ENCODE assay signal across 23 cellular contexts in genomic region chr14:88234442-88234841, GRCh38.
"Had no signal": no experiment of that assay in that cellular context is flagged by ENCODE, and none has a peak within 500 bp of the region (broad histone marks: within the 10 kb centered on the region; RNA-seq: fewer than 3 reads in every experiment).

No MANE protein-coding gene starts in this region.

- H3K9me3 Mint-ChIP-seq: activated CD4-positive, alpha-beta memory T cell treated with anti-CD3 and anti-CD28 coated beads, Interleukin-2, amount 10 ng/mL, durations not matched to agents 7 days and 5 days; activated CD4-positive, alpha-beta T cell treated with anti-CD3 and anti-CD28 coated beads, Interleukin-2, amount 10 ng/mL, durations not matched to agents 7 days and 5 days; activated naive CD4-positive, alpha-beta T cell treated with anti-CD3 and anti-CD28 coated beads, Interleukin-2, amount 10 ng/mL, durations not matched to agents 7 days and 5 days; activated naive CD8-positive, alpha-beta T cell treated with anti-CD3 and anti-CD28 coated beads, Interleukin-2, amount 10 ng/mL, durations not matched to agents 7 days and 5 days; activated T-cell treated with anti-CD3 and anti-CD28 coated beads, Interleukin-2, amount 50 U/mL, for 24 hours; central memory CD8-positive, alpha-beta T cell had no signal

- H3K4me1 Mint-ChIP-seq: activated CD4-positive, alpha-beta memory T cell treated with anti-CD3 and anti-CD28 coated beads, Interleukin-2, amount 10 ng/mL, durations not matched to agents 7 days and 5 days; activated CD4-positive, alpha-beta T cell treated with anti-CD3 and anti-CD28 coated beads, Interleukin-2, amount 10 ng/mL, durations not matched to agents 7 days and 5 days; activated naive CD4-positive, alpha-beta T cell treated with anti-CD3 and anti-CD28 coated beads, Interleukin-2, amount 10 ng/mL, durations not matched to agents 7 days and 5 days; central memory CD8-positive, alpha-beta T cell had no signal

- DNase-seq: activated CD4-positive, alpha-beta memory T cell treated with anti-CD3 and anti-CD28 coated beads, Interleukin-2, amount 10 ng/mL, durations not matched to agents 7 days and 5 days; activated CD4-positive, alpha-beta T cell treated with anti-CD3 and anti-CD28 coated beads for 1 hour; activated CD4-positive, alpha-beta T cell treated with anti-CD3 and anti-CD28 coated beads for 4 hours; activated CD4-positive, alpha-beta T cell treated with anti-CD3 and anti-CD28 coated beads, Interleukin-2, amount 50 U/mL, for 4 hours; activated CD8-positive, alpha-beta memory T cell treated with anti-CD3 and anti-CD28 coated beads, Interleukin-2, amount 50 U/mL, for 48 hours; activated gamma-delta T cell; activated naive CD4-positive, alpha-beta T cell; activated naive CD4-positive, alpha-beta T cell treated with anti-CD3 and anti-CD28 coated beads, Interleukin-2, amount 10 ng/mL, durations not matched to agents 7 days and 5 days; activated naive CD8-positive, alpha-beta T cell treated with anti-CD3 and anti-CD28 coated beads, Interleukin-2, amount 10 ng/mL, durations not matched to agents 7 days and 5 days; activated T-cell treated with anti-CD3 and anti-CD28 coated beads for 4 hours; activated T-cell treated with anti-CD3 and anti-CD28 coated beads, Interleukin-2, amount 50 U/mL, for 24 hours; brain microvascular endothelial cell; dorsolateral prefrontal cortex; effector CD8-positive, alpha-beta T cell; foreskin fibroblast; head of caudate nucleus had no signal

- H3K27me3 ChIP-seq: brain microvascular endothelial cell, dorsolateral prefrontal cortex had no signal

- H3K4me3 ChIP-seq: coronary artery, dorsolateral prefrontal cortex had no signal

- H3K27ac Mint-ChIP-seq: activated CD4-positive, alpha-beta memory T cell treated with anti-CD3 and anti-CD28 coated beads, Interleukin-2, amount 10 ng/mL, durations not matched to agents 7 days and 5 days; activated CD4-positive, alpha-beta T cell treated with anti-CD3 and anti-CD28 coated beads, Interleukin-2, amount 10 ng/mL, durations not matched to agents 7 days and 5 days; activated naive CD4-positive, alpha-beta T cell treated with anti-CD3 and anti-CD28 coated beads, Interleukin-2, amount 10 ng/mL, durations not matched to agents 7 days and 5 days; activated naive CD4-positive, alpha-beta T cell treated with anti-CD3 and anti-CD28 coated beads, Interleukin-2, amount 50 U/mL, for 72 hours; activated naive CD8-positive, alpha-beta T cell treated with anti-CD3 and anti-CD28 coated beads, Interleukin-2, amount 10 ng/mL, durations not matched to agents 7 days and 5 days; activated T-cell treated with anti-CD3 and anti-CD28 coated beads, Interleukin-2, amount 50 U/mL, for 24 hours; activated T-cell treated with anti-CD3 and anti-CD28 coated beads, Interleukin-2, amount 50 U/mL, for 72 hours; dendritic cell treated with granulocyte-macrophage colony-stimulating factor and Interleukin-4, amounts not matched to agents 40 ng/mL and 50 ng/mL, for 4 days had no signal

- H3K27ac ChIP-seq: brain microvascular endothelial cell, coronary artery, dorsolateral prefrontal cortex had no signal

- H3K36me3 Mint-ChIP-seq: activated naive CD4-positive, alpha-beta T cell treated with anti-CD3 and anti-CD28 coated beads, Interleukin-2, amount 10 ng/mL, durations not matched to agents 7 days and 5 days; activated naive CD4-positive, alpha-beta T cell treated with anti-CD3 and anti-CD28 coated beads, Interleukin-2, amount 50 U/mL, for 72 hours; activated naive CD8-positive, alpha-beta T cell treated with anti-CD3 and anti-CD28 coated beads, Interleukin-2, amount 10 ng/mL, durations not matched to agents 7 days and 5 days had no signal

- H3K4me3 Mint-ChIP-seq: activated CD4-positive, alpha-beta memory T cell treated with anti-CD3 and anti-CD28 coated beads, Interleukin-2, amount 10 ng/mL, durations not matched to agents 7 days and 5 days; activated CD4-positive, alpha-beta T cell treated with anti-CD3 and anti-CD28 coated beads, Interleukin-2, amount 10 ng/mL, durations not matched to agents 7 days and 5 days; activated naive CD4-positive, alpha-beta T cell treated with anti-CD3 and anti-CD28 coated beads, Interleukin-2, amount 10 ng/mL, durations not matched to agents 7 days and 5 days; activated naive CD8-positive, alpha-beta T cell treated with anti-CD3 and anti-CD28 coated beads, Interleukin-2, amount 10 ng/mL, durations not matched to agents 7 days and 5 days; activated T-cell treated with anti-CD3 and anti-CD28 coated beads, Interleukin-2, amount 50 U/mL, for 24 hours; activated T-cell treated with anti-CD3 and anti-CD28 coated beads, Interleukin-2, amount 50 U/mL, for 72 hours; central memory CD8-positive, alpha-beta T cell; dendritic cell treated with granulocyte-macrophage colony-stimulating factor and Interleukin-4, amounts not matched to agents 40 ng/mL and 50 ng/mL, for 4 days had no signal

- H3K36me3 ChIP-seq: brain microvascular endothelial cell had no signal

- ATAC-seq: activated naive CD4-positive, alpha-beta T cell treated with anti-CD3 and anti-CD28 coated beads, Interleukin-2, amount 50 U/mL, for 72 hours; activated T-cell treated with anti-CD3 and anti-CD28 coated beads, Interleukin-2, amount 50 U/mL, for 72 hours; esophagus mucosa had no signal
